In genomic region chrX:53308836-53309235, GRCh38 we compare ENCODE assay signal across 32 cellular contexts. TPM values are rescaled to one million over a fixed set of nuclear protein-coding genes. Genes with fewer than 3 reads are reported as not detected.
"Had no signal": no experiment of that assay in that cellular context is flagged by ENCODE, and none has a peak within 500 bp of the region (broad histone marks: within the 10 kb centered on the region; RNA-seq: fewer than 3 reads in every experiment).

No MANE protein-coding gene starts in this region.

- H3K27me3 ChIP-seq: ascending aorta, cardiac muscle cell had no signal

- ATAC-seq: activated CD8-positive, alpha-beta memory T cell treated with anti-CD3 and anti-CD28 coated beads, Interleukin-2, amount 10 ng/mL, durations not matched to agents 7 days and 5 days; activated CD8-positive, alpha-beta T cell treated with anti-CD3 and anti-CD28 coated beads, Interleukin-2, amount 10 ng/mL, durations not matched to agents 7 days and 5 days; activated naive CD8-positive, alpha-beta T cell treated with anti-CD3 and anti-CD28 coated beads, Interleukin-2, amount 50 U/mL, for 24 hours; WTC11 had no signal

- H3K4me1 ChIP-seq: ascending aorta had no signal

- H3K27ac ChIP-seq: ascending aorta, cardiac muscle cell, WERI-Rb-1 had no signal

- DNase-seq: activated CD4-positive, alpha-beta memory T cell treated with anti-CD3 and anti-CD28 coated beads, Interleukin-2, amount 10 ng/mL, durations not matched to agents 7 days and 5 days; activated CD4-positive, alpha-beta T cell treated with anti-CD3 and anti-CD28 coated beads for 1 hour; activated CD4-positive, alpha-beta T cell treated with anti-CD3 and anti-CD28 coated beads for 36 hours; activated CD4-positive, alpha-beta T cell treated with anti-CD3 and anti-CD28 coated beads for 48 hours; activated CD4-positive, alpha-beta T cell treated with anti-CD3 and anti-CD28 coated beads, Interleukin-2, amount 10 ng/mL, durations not matched to agents 7 days and 5 days; activated CD4-positive, alpha-beta T cell treated with anti-CD3 and anti-CD28 coated beads, Interleukin-2, amount 50 U/mL, for 48 hours; activated CD4-positive, CD25-positive, alpha-beta regulatory T cell; activated CD8-positive, alpha-beta memory T cell treated with anti-CD3 and anti-CD28 coated beads for 24 hours; activated CD8-positive, alpha-beta memory T cell treated with anti-CD3 and anti-CD28 coated beads, Interleukin-2, amount 10 ng/mL, durations not matched to agents 7 days and 5 days; activated CD8-positive, alpha-beta memory T cell treated with anti-CD3 and anti-CD28 coated beads, Interleukin-2, amount 50 U/mL, for 48 hours; activated CD8-positive, alpha-beta T cell treated with anti-CD3 and anti-CD28 coated beads, Interleukin-2, amount 10 ng/mL, durations not matched to agents 7 days and 5 days; activated effector memory CD4-positive, alpha-beta T cell treated with Interleukin-2 at 50 U/mL for 16 hours; activated gamma-delta T cell; activated naive CD4-positive, alpha-beta T cell treated with anti-CD3 and anti-CD28 coated beads, Interleukin-2, amount 10 ng/mL, durations not matched to agents 7 days and 5 days; activated naive CD4-positive, alpha-beta T cell treated with Interleukin-2 at 50 U/mL for 16 hours; activated naive CD8-positive, alpha-beta T cell treated with anti-CD3 and anti-CD28 coated beads, Interleukin-2, amount 10 ng/mL, durations not matched to agents 7 days and 5 days; activated naive CD8-positive, alpha-beta T cell treated with anti-CD3 and anti-CD28 coated beads, Interleukin-2, amount 50 U/mL, for 24 hours; activated T-cell treated with anti-CD3 and anti-CD28 coated beads, Interleukin-2, amount 50 U/mL, for 24 hours; activated T-cell treated with anti-CD3 and anti-CD28 coated beads, Interleukin-2, amount 50 U/mL, for 48 hours; amygdala; anterior cingulate cortex; caudate nucleus; cerebellar nuclear complex; T-helper 1 cell; T-helper 2 cell; T-helper 9 cell; WERI-Rb-1 had no signal

- H3K9me3 ChIP-seq: ascending aorta had no signal

- H3K4me3 ChIP-seq: ascending aorta, cardiac muscle cell had no signal

- FAIRE-seq: bronchial epithelial cell, TTC549 had no signal

- H3K36me3 ChIP-seq: ascending aorta, cardiac muscle cell, WERI-Rb-1 had no signal

RNA-seq across cellular contexts. Expression of gene IQSEC2, which starts 27.5 kb away (rescaled TPM):
- total RNA-seq: activated CD8-positive, alpha-beta T cell treated with anti-CD3 and anti-CD28 coated beads, Interleukin-2, amount 10 ng/mL, durations not matched to agents 7 days and 5 days had no signal
